In the genomic region with DNA sequence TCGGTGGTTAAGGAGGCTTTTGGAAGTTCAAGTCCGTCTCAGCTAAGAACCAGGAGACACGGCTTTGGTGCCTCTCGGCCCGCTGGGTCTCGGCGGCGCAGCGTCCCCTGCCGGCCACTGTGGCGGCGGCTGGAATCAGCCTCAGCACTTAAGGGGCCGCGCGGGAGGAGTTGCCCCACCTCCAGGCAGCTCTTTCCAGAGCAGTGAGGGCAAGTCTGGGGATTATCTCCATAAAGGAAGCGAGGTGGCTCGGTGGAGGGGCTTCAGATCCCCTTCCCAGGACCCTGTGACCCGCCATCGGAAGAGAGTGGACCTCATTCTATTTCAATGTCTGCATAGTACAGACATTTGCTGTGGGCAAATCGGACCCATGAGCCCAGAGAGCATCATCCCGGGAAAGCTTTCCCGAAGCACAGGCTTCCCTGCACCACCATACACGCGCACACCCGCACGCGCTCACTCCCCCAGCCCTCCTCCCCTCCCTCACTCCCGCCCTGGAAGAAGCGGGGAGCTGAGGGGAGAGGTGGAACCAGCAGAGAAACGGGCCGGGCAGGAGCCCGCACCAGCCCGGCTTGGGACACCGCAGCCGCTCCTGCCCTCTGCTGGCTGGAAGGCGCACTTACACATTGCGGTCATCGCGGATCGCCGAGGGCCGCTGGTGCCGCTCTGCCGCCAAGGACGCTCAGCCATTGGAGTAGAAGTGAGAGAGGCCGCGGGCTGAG, we compare ENCODE assay signal across 8 cellular contexts. TPM values are rescaled to one million over a fixed set of nuclear protein-coding genes. Genes with fewer than 3 reads are reported as not detected.
A peak's percentile ranks its signal among the peaks of the same experiment; 100 is the strongest.
DNase-seq lines count a peak whose midpoint lies in the region; ATAC-seq and TF ChIP-seq lines count a peak whose summit lies in the region.

No MANE protein-coding gene starts in this region.

- no peaks in the 10 kb centered on the region for H3K9me3 ChIP-seq in PC-9 (ENCODE audit: insufficient read depth, low read depth)

- H3K4me1 Mint-ChIP-seq in activated T-cell treated with anti-CD3 and anti-CD28 coated beads, Interleukin-2, amount 50 U/mL, for 4 hours (ENCODE audit: low read depth), result peaks cover 9% of the 10 kb centered on the region
- peaks cover 4 to 12% (median 12%) of the 10 kb centered on the region in 3 donors for H3K4me1 Mint-ChIP-seq in naive B cell

- no TSS peak for BruUV-seq in PC-9 (replicated peaks; lab: Mats Ljungman, UMichigan)

- no peak overlapping the region for H3K27ac ChIP-seq in PC-9

- peak; percentile 46 for DNase-seq in DMS153 (lab: John Stamatoyannopoulos, UW)
- DNase-seq in HuH-7 (ENCODE audit: low spot score), result peak; percentile 78
- DNase-seq in PC-9, result peak; percentile 42 to 78
- peak; percentile 67 for DNase-seq in activated T-cell treated with anti-CD3 and anti-CD28 coated beads, Interleukin-2, amount 50 U/mL, for 4 hours
- peak; percentile 75 for DNase-seq in fibroblast of gingiva (ENCODE audit: low read depth)
- peak; percentile 75 for DNase-seq in naive B cell
- DNase-seq in stimulated activated CD8-positive, alpha-beta memory T cell treated with anti-CD3 and anti-CD28 coated beads, Interleukin-7, amount 100 ng/mL, for 48 hours (ENCODE audit: extremely low read depth in 1 of 2, low read depth in 1 of 2), result peak; percentile 57 to 61

- intact Hi-C loops in PC-9 (cut with micrococcal nuclease; ENCODE audit: unreplicated experiment), result loop anchor here (1.0 to 10.0 kb wide), 5 partner anchors 28 to 346 kb away; partner anchors contain the start of genes SLC39A2 and TMEM253

- H3K4me3 ChIP-seq in PC-9, result peak overlapping the region; percentile 57

- CTCF ChIA-PET in PC-9 (lab: Charles Lee), result interaction anchor here (0.6 to 2.4 kb wide), 13 partner anchors 10 to 290 kb away, joined by 3 to 10 read pairs (median 4); partner anchors contain the start of gene SLC39A2

- no peaks in the 10 kb centered on the region for H3K27me3 ChIP-seq in PC-9 (ENCODE audit: insufficient read depth, low read depth)

- H3F3A ChIP-seq in PC-9 (ENCODE audit: insufficient read depth, low read depth), result no peaks in the 10 kb centered on the region; the same call in 1 of the 2 replicates

- no peaks in the 10 kb centered on the region for H3K79me2 ChIP-seq in PC-9 (ENCODE audit: low read depth)

- H4K20me1 ChIP-seq in PC-9 (ENCODE audit: insufficient read depth), result no peaks in the 10 kb centered on the region

- no peaks in the 10 kb centered on the region for H3K9me2 ChIP-seq in PC-9 (ENCODE audit: insufficient read depth)

- no peaks in the 10 kb centered on the region for H3K9me3 Mint-ChIP-seq in activated T-cell treated with anti-CD3 and anti-CD28 coated beads, Interleukin-2, amount 50 U/mL, for 4 hours
- H3K9me3 Mint-ChIP-seq in naive B cell, result no peaks in the 10 kb centered on the region

- no peaks in the 10 kb centered on the region for H3K36me3 ChIP-seq in PC-9 (ENCODE audit: low read depth)

- H3K4me2 ChIP-seq in PC-9, result peak overlapping the region; percentile 93

- TF ChIP-seq CTCF in PC-9 (conservative IDR thresholded peaks at IDR 0.05), result peak; percentile 76

- POLR2A ChIA-PET in PC-9 (lab: Charles Lee; ENCODE audit: unreplicated experiment), result interaction anchor here (0.6 kb wide), 1 partner anchor 16 kb away, joined by 3 read pairs; the partner anchor contains the start of gene RNASE2

- peaks cover 45% of the 10 kb centered on the region for H3K27me3 Mint-ChIP-seq in activated T-cell treated with anti-CD3 and anti-CD28 coated beads, Interleukin-2, amount 50 U/mL, for 4 hours (ENCODE audit: low read depth)
- peaks cover 47 to 56% (median 50%) of the 10 kb centered on the region in 3 donors for H3K27me3 Mint-ChIP-seq in naive B cell

- peak overlapping the region in 4 of 6 donors; percentile 8 to 83 (median 42) for H3K27ac Mint-ChIP-seq in naive B cell

- ATAC-seq in GM21528 (IDR thresholded peaks at IDR 0.05; ENCODE audit: low FRiP score, unreplicated experiment) (peak; percentile 92), naive B cell (ENCODE audit: low read depth in 2 of 2) (peak; percentile 85 to 89)
- ATAC-seq in activated T-cell treated with anti-CD3 and anti-CD28 coated beads, Interleukin-2, amount 50 U/mL, for 4 hours, result peak; percentile 92 to 93

- H3K4me3 Mint-ChIP-seq in activated T-cell treated with anti-CD3 and anti-CD28 coated beads, Interleukin-2, amount 50 U/mL, for 4 hours, result peak overlapping the region; percentile 88
- peak overlapping the region; percentile 82 to 95 (median 91) for H3K4me3 Mint-ChIP-seq in naive B cell

- H2AFZ ChIP-seq in PC-9, result peak overlapping the region; percentile 92

- H3K4me1 ChIP-seq in PC-9 (replicated peaks; ENCODE audit: insufficient read depth), result peaks cover 6% of the 10 kb centered on the region; the same call in 1 of the 2 replicates

- no peaks in the 10 kb centered on the region for H3K36me3 Mint-ChIP-seq in activated T-cell treated with anti-CD3 and anti-CD28 coated beads, Interleukin-2, amount 50 U/mL, for 4 hours (ENCODE audit: insufficient read depth)
- H3K36me3 Mint-ChIP-seq in naive B cell, result no peaks in the 10 kb centered on the region

RNA-seq across cellular contexts. Expression of gene RNASE2, which starts 15.9 kb away (rescaled TPM):
- total RNA-seq in PC-9 (2021), result not detected in 2 replicates
- not detected for total RNA-seq in activated T-cell treated with anti-CD3 and anti-CD28 coated beads, Interleukin-2, amount 50 U/mL, for 4 hours
- 1 to 10 TPM in 2 of 6 donors, under 1 TPM in 1, not detected in 3; 0.41 to 1.7 (median 1.3) TPM for polyA plus RNA-seq in naive B cell (ENCODE audit: low read depth in 6 of 6)

RNA-seq across cellular contexts. Expression of gene METTL17, which starts 18.6 kb away (rescaled TPM):
- total RNA-seq in PC-9 (2021), result 40.9 and 51.2 TPM in 2 replicates
- total RNA-seq in activated T-cell treated with anti-CD3 and anti-CD28 coated beads, Interleukin-2, amount 50 U/mL, for 4 hours, result 100 to 1,000 TPM in 2 of 3 donors, 10 to 100 TPM in 1; 99.4 to 110 (median 105) TPM
- polyA plus RNA-seq in naive B cell (ENCODE audit: low read depth in 6 of 6), result 10 to 100 TPM; 53.0 to 73.5 (median 59.7) TPM

RNA-seq across cellular contexts. Expression of gene SLC39A2, which starts 27.9 kb away (rescaled TPM):
- 0.35 and 0.68 TPM in 2 replicates for total RNA-seq in PC-9 (2021)
- under 1 TPM in 1 of 3 donors, not detected in 2; 0.53 TPM for total RNA-seq in activated T-cell treated with anti-CD3 and anti-CD28 coated beads, Interleukin-2, amount 50 U/mL, for 4 hours
- not detected for polyA plus RNA-seq in naive B cell (ENCODE audit: low read depth in 6 of 6)

RNA-seq across cellular contexts. Expression of gene NDRG2, which starts 53.7 kb away (rescaled TPM):
- total RNA-seq in PC-9 (2021), result 12.2 and 14.6 TPM in 2 replicates
- total RNA-seq in activated T-cell treated with anti-CD3 and anti-CD28 coated beads, Interleukin-2, amount 50 U/mL, for 4 hours, result 1 to 10 TPM; 2.8 to 5.3 (median 3.5) TPM
- polyA plus RNA-seq in naive B cell (ENCODE audit: low read depth in 6 of 6), result 1 to 10 TPM; 5.7 to 9.8 (median 7.1) TPM

RNA-seq across cellular contexts. Expression of gene TPPP2, which starts 58.9 kb away (rescaled TPM):
- not detected in 2 replicates for total RNA-seq in PC-9 (2021)
- not detected for total RNA-seq in activated T-cell treated with anti-CD3 and anti-CD28 coated beads, Interleukin-2, amount 50 U/mL, for 4 hours
- not detected for polyA plus RNA-seq in naive B cell (ENCODE audit: low read depth in 6 of 6)
